Comparison of ENCODE assay signal across 19 cellular contexts in the genomic region with DNA sequence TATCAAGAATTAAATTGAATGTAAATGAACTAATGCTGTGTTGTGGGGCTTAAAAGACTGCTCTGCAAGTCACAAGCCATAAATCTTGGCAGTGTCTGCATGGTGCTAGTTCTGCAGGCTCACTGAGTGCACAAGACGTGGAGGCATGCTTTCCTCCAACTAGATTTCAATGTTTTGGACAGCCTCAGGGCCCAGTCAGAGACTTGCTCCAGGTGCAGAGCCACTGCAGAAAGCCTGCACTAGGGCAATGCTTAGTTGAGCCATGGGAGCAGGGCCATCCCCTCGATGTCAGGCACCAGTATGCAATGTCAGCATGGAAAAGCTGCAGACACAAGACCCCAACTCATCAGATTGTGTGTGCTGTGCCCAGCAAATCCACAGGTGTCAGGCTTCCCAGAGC.
DNase-seq lines count a peak whose midpoint lies in the region; ATAC-seq, FAIRE-seq and TF ChIP-seq lines count a peak whose summit lies in the region.
"Had no signal": no experiment of that assay in that cellular context is flagged by ENCODE, and none has a peak within 500 bp of the region (broad histone marks: within the 10 kb centered on the region; RNA-seq: fewer than 3 reads in every experiment).

No MANE protein-coding gene starts in this region.

- TF ChIP-seq CTCF in BE2C (IDR thresholded peaks at IDR 0.05; ENCODE audit: low read depth, low read length) (no peak), K562 (IDR thresholded peaks at IDR 0.05 in 2 of 3, conservative IDR thresholded peaks at IDR 0.05 in 1 of 3; ENCODE audit: insufficient read depth in 2 of 3, low read depth in 1 of 3, low read length in 3 of 3) (no peak), left lung (IDR thresholded peaks at IDR 0.05) (no peak), pancreas (IDR thresholded peaks at IDR 0.05) (no peak)

- H3K9me1 ChIP-seq in K562 (ENCODE audit: control insufficient read depth, insufficient read depth, low read length): no peaks in the 10 kb centered on the region

- H3K4ac ChIP-seq in mesenchymal stem cell (ENCODE audit: low read depth in 1 of 2, low read length in 2 of 2): no peak overlapping the region

- H3K79me1 ChIP-seq in mesenchymal stem cell (replicated peaks; ENCODE audit: low read length, poor library complexity, severe bottlenecking): no peaks in the 10 kb centered on the region

- no peak overlapping the region for H2BK120ac ChIP-seq in mesenchymal stem cell (ENCODE audit: low read depth, low read length)

- H4K20me1 ChIP-seq in K562 (replicated peaks; ENCODE audit: control insufficient read depth, insufficient read depth, low read length): no peaks in the 10 kb centered on the region
- H4K20me1 ChIP-seq: BLaER1 treated with 17β-estradiol and CSF1 and Interleukin-3, amounts not matched to agents 10 nM and 100 nM had no signal

- H3K4me3 ChIP-seq in BE2C (ENCODE audit: low read depth, low read length) (no peak overlapping the region), K562 (no peak overlapping the region), mesenchymal stem cell (ENCODE audit: insufficient read depth in 1 of 2, low read depth in 1 of 2, low read length in 2 of 2) (no peak overlapping the region), left lung (no peak overlapping the region), pancreas (no peak overlapping the region)
- H3K4me3 ChIP-seq: BLaER1 treated with 17β-estradiol and CSF1 and Interleukin-3, amounts not matched to agents 10 nM and 100 nM; GM23338 had no signal

- no TSS peak for BruUV-seq in K562 (replicated peaks; lab: Mats Ljungman, UMichigan)

- H3K9ac ChIP-seq in K562 (ENCODE audit: insufficient read depth in 1 of 2, low read depth in 2 of 2, low read length in 2 of 2) (no peak overlapping the region), mesenchymal stem cell (ENCODE audit: low read length) (no peak overlapping the region)
- H3K9ac ChIP-seq: BLaER1 treated with 17β-estradiol and CSF1 and Interleukin-3, amounts not matched to agents 10 nM and 100 nM had no signal

- no peak overlapping the region for H2BK15ac ChIP-seq in mesenchymal stem cell (ENCODE audit: low read depth, poor library complexity, severe bottlenecking)

- in situ Hi-C loops in K562 (cut with MboI): no loop called here

- H3K27me3 ChIP-seq in BE2C (no peaks in the 10 kb centered on the region), K562 (ENCODE audit: control insufficient read depth in 2 of 2, insufficient read depth in 2 of 2, low read length in 2 of 2) (no peaks in the 10 kb centered on the region), mesenchymal stem cell (ENCODE audit: control insufficient read depth in 1 of 2, insufficient read depth in 1 of 2, low read length in 2 of 2) (no peaks in the 10 kb centered on the region), left lung (no peaks in the 10 kb centered on the region), pancreas (no peaks in the 10 kb centered on the region)
- H3K27me3 ChIP-seq: BLaER1 treated with 17β-estradiol and CSF1 and Interleukin-3, amounts not matched to agents 10 nM and 100 nM had no signal

- H3K9me3 ChIP-seq in BE2C (no peaks in the 10 kb centered on the region), K562 (replicated peaks; ENCODE audit: control insufficient read depth, insufficient read depth, low read depth, low read length) (no peaks in the 10 kb centered on the region; the same call in 1 of the 2 replicates), mesenchymal stem cell (ENCODE audit: control insufficient read depth, low read length) (no peaks in the 10 kb centered on the region), left lung (no peaks in the 10 kb centered on the region), pancreas (no peaks in the 10 kb centered on the region)

- 11% methylated on average over 2 of the region's 2 CpGs for WGBS in K562 (ENCODE audit: insufficient coverage, low coverage, missing lambda C conversion rate)
- WGBS in mesenchymal stem cell: 67% methylated on average over 2 of the region's 2 CpGs
- whole genome bisulfite sequencing in pancreas, 2 donors: 72 to 81% methylated on average over 2 of the region's 2 CpGs

- H3K79me2 ChIP-seq in K562 (ENCODE audit: control insufficient read depth, insufficient read depth, low read length): no peaks in the 10 kb centered on the region

- intact Hi-C loops in K562 (cut with micrococcal nuclease) (no loop called here), left lung (cut with DNase I) (no loop called here), pancreas (cut with DNase I) (no loop called here)

- H4K8ac ChIP-seq in mesenchymal stem cell (ENCODE audit: low read length): peak overlapping the region; percentile 45

- H2BK5ac ChIP-seq in mesenchymal stem cell (ENCODE audit: low read depth, low read length, poor library complexity, severe bottlenecking): no peak overlapping the region

- no peak overlapping the region for H3K14ac ChIP-seq in mesenchymal stem cell (ENCODE audit: low read length in 2 of 2)

- peak overlapping the region; percentile 52 for H4K91ac ChIP-seq in mesenchymal stem cell (ENCODE audit: low read length)

- DNase-seq in BE2C (peak; percentile 11), HEK293T (ENCODE audit: extremely low spot score) (no peak), K562 (ENCODE audit: extremely low read depth in 1 of 4, low spot score in 3 of 4) (no peak), mesenchymal stem cell (no peak), left lung (no peak), pancreas (no peak), NCI-H1694 treated with DMSO at 0.1 percent for 48 hours (lab: John Stamatoyannopoulos, UW) (no peak)
- DNase-seq: 8988T; Calu3; CD8-positive, alpha-beta T cell; DMS 273 treated with DMSO at 0.1 percent for 48 hours; DMS53; H9; KBM-7 had no signal

- H2BK12ac ChIP-seq in mesenchymal stem cell (ENCODE audit: low read length in 2 of 2): peak overlapping the region in 1 of 2 experiments; percentile 1

- FAIRE-seq in K562 (lab: Jason Lieb, UNC) (no peak), pancreas (lab: Jason Lieb, UNC) (no peak)
- FAIRE-seq: GM12891 had no signal

- ATAC-seq in K562: no peak
- ATAC-seq in left lung: no peak
- ATAC-seq in pancreas: no peak
- ATAC-seq in GM21381 (IDR thresholded peaks at IDR 0.05; ENCODE audit: unreplicated experiment): no peak
- ATAC-seq: CD8-positive, alpha-beta T cell; GM23338 had no signal

- no peak overlapping the region for H2AFZ ChIP-seq in K562 (ENCODE audit: low read depth, low read length)
- H2AFZ ChIP-seq in mesenchymal stem cell (ENCODE audit: low read depth, low read length): no peak overlapping the region
- H2AFZ ChIP-seq: GM23338 had no signal

- H2AK5ac ChIP-seq in mesenchymal stem cell (ENCODE audit: low read length, severe bottlenecking): no peak overlapping the region

- TF ChIP-seq EP300 in K562 (IDR thresholded peaks at IDR 0.05; ENCODE audit: low read length): no peak

- POLR2A ChIA-PET in HEK293T (lab: Yijun Ruan, JAX) (no interaction called here), K562 (lab: Yijun Ruan, JAX) (no interaction called here)

- H3K4me2 ChIP-seq in K562 (ENCODE audit: insufficient read depth, low read length): no peak overlapping the region
- H3K4me2 ChIP-seq in mesenchymal stem cell (ENCODE audit: low read length, poor library complexity, severe bottlenecking): no peak overlapping the region
- H3K4me2 ChIP-seq: BLaER1 treated with 17β-estradiol and CSF1 and Interleukin-3, amounts not matched to agents 10 nM and 100 nM; GM23338 had no signal

- CTCF ChIA-PET in HEK293T (lab: Yijun Ruan, JAX) (no interaction called here), K562 (lab: Yijun Ruan, JAX; ENCODE audit: low intra/inter-chr PET ratio) (no interaction called here)

- no peak overlapping the region for H3K27ac ChIP-seq in K562 (ENCODE audit: extremely low read depth, low read depth, low read length)
- no peak overlapping the region for H3K27ac ChIP-seq in mesenchymal stem cell (ENCODE audit: low read length, poor library complexity, severe bottlenecking)
- H3K27ac ChIP-seq in left lung: no peak overlapping the region
- no peak overlapping the region for H3K27ac ChIP-seq in pancreas
- H3K27ac ChIP-seq: BLaER1 treated with 17β-estradiol and CSF1 and Interleukin-3, amounts not matched to agents 10 nM and 100 nM; HL-60 had no signal

- no peaks in the 10 kb centered on the region for H3K4me1 ChIP-seq in BE2C
- no peaks in the 10 kb centered on the region for H3K4me1 ChIP-seq in K562 (replicated peaks in 1 of 2; ENCODE audit: control insufficient read depth in 2 of 2, insufficient read depth in 2 of 2, low read length in 2 of 2)
- H3K4me1 ChIP-seq in mesenchymal stem cell (ENCODE audit: control insufficient read depth, insufficient read depth, low read depth, low read length): no peaks in the 10 kb centered on the region
- no peaks in the 10 kb centered on the region for H3K4me1 ChIP-seq in left lung
- no peaks in the 10 kb centered on the region for H3K4me1 ChIP-seq in pancreas
- H3K4me1 ChIP-seq: BLaER1 treated with 17β-estradiol and CSF1 and Interleukin-3, amounts not matched to agents 10 nM and 100 nM had no signal

- peak overlapping the region in 1 of 2 experiments; percentile 72 for H3K18ac ChIP-seq in mesenchymal stem cell (ENCODE audit: low read depth in 1 of 2, low read length in 2 of 2)

- TF ChIP-seq POLR2A in K562 (conservative IDR thresholded peaks at IDR 0.05): no peak

- TF ChIP-seq RAD21 in K562 (CRISPR knock-in tag; conservative IDR thresholded peaks at IDR 0.05 in 1 of 2, IDR thresholded peaks at IDR 0.05 in 1 of 2): no peak

- H3K36me3 ChIP-seq in BE2C: no peaks in the 10 kb centered on the region
- no peaks in the 10 kb centered on the region for H3K36me3 ChIP-seq in K562 (ENCODE audit: control insufficient read depth, insufficient read depth, low read length)
- H3K36me3 ChIP-seq in mesenchymal stem cell (ENCODE audit: control insufficient read depth in 1 of 2, insufficient read depth in 2 of 2, low read depth in 1 of 2, low read length in 2 of 2): no peaks in the 10 kb centered on the region
- no peaks in the 10 kb centered on the region for H3K36me3 ChIP-seq in left lung
- no peaks in the 10 kb centered on the region for H3K36me3 ChIP-seq in pancreas
- H3K36me3 ChIP-seq: BLaER1 treated with 17β-estradiol and CSF1 and Interleukin-3, amounts not matched to agents 10 nM and 100 nM had no signal

- no peak overlapping the region for H3K23ac ChIP-seq in mesenchymal stem cell (ENCODE audit: low read length in 2 of 2)

TF ChIP-seq in HEK293T, 16 proteins besides CTCF, POLR2A, EP300 and RAD21 (continues in another document):
- TF ChIP-seq FOXA1 (IDR thresholded peaks at IDR 0.05) (no peak), SP1 (IDR thresholded peaks at IDR 0.05) (no peak)

TF ChIP-seq in K562, 482 proteins besides CTCF, POLR2A, EP300 and RAD21:
- TF ChIP-seq MEIS2 (IDR thresholded peaks at IDR 0.05; ENCODE audit: partially characterized antibody): peak; percentile 11
- TF ChIP-seq, protein P1, sequence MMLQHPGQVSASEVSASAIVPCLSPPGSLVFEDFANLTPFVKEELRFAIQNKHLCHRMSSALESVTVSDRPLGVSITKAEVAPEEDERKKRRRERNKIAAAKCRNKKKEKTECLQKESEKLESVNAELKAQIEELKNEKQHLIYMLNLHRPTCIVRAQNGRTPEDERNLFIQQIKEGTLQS (IDR thresholded peaks at IDR 0.05): no peak
- TF ChIP-seq, protein P1 (CRISPR knock-in tag; conservative IDR thresholded peaks at IDR 0.05): no peak
